In genomic region chr10:68103867-68104255, GRCh38 we compare ENCODE assay signal across 22 cellular contexts. TPM values are rescaled to one million over a fixed set of nuclear protein-coding genes. Genes with fewer than 3 reads are reported as not detected.
"Had no signal": no experiment of that assay in that cellular context is flagged by ENCODE, and none has a peak within 500 bp of the region (broad histone marks: within the 10 kb centered on the region; RNA-seq: fewer than 3 reads in every experiment).

No MANE protein-coding gene starts in this region.

- H3K4me1 Mint-ChIP-seq: activated CD4-positive, alpha-beta memory T cell treated with anti-CD3 and anti-CD28 coated beads, Interleukin-2, amount 10 ng/mL, durations not matched to agents 7 days and 5 days; activated CD4-positive, alpha-beta T cell treated with anti-CD3 and anti-CD28 coated beads for 36 hours; activated naive CD4-positive, alpha-beta T cell treated with anti-CD3 and anti-CD28 coated beads, Interleukin-2, amount 50 U/mL, for 24 hours; memory B cell had no signal

- H3K27ac Mint-ChIP-seq: activated CD4-positive, alpha-beta memory T cell treated with anti-CD3 and anti-CD28 coated beads, Interleukin-2, amount 10 ng/mL, durations not matched to agents 7 days and 5 days; activated CD4-positive, alpha-beta T cell treated with anti-CD3 and anti-CD28 coated beads for 36 hours; activated naive CD4-positive, alpha-beta T cell treated with anti-CD3 and anti-CD28 coated beads, Interleukin-2, amount 50 U/mL, for 24 hours; memory B cell; natural killer cell; stimulated activated naive CD8-positive, alpha-beta T cell treated with anti-CD3 and anti-CD28 coated beads, Interleukin-15, Interleukin-2, amounts not matched to agents 100 ng/mL and 50 ng/mL, for 24 hours; type B pancreatic cell had no signal

- H3K9me3 ChIP-seq: adrenal gland, heart left ventricle, left lung, neutrophil, spleen, suprapubic skin had no signal

- H3K4me1 ChIP-seq: adrenal gland, left lung, spleen, suprapubic skin had no signal

- H3K4me3 ChIP-seq: adrenal gland, cardiac muscle cell, heart left ventricle, left lung, spleen, suprapubic skin had no signal

- ATAC-seq: activated CD4-positive, alpha-beta T cell treated with anti-CD3 and anti-CD28 coated beads for 36 hours; activated T-cell treated with anti-CD3 and anti-CD28 coated beads, Interleukin-2, amount 50 U/mL, for 4 hours; heart left ventricle; left lung; natural killer cell; right cardiac atrium had no signal

- H3K36me3 Mint-ChIP-seq: activated naive CD4-positive, alpha-beta T cell treated with anti-CD3 and anti-CD28 coated beads, Interleukin-2, amount 50 U/mL, for 24 hours; memory B cell; natural killer cell; type B pancreatic cell had no signal

- H3K4me3 Mint-ChIP-seq: activated CD4-positive, alpha-beta memory T cell treated with anti-CD3 and anti-CD28 coated beads, Interleukin-2, amount 10 ng/mL, durations not matched to agents 7 days and 5 days; activated CD4-positive, alpha-beta T cell treated with anti-CD3 and anti-CD28 coated beads for 36 hours; activated naive CD4-positive, alpha-beta T cell treated with anti-CD3 and anti-CD28 coated beads, Interleukin-2, amount 50 U/mL, for 24 hours; activated T-cell treated with anti-CD3 and anti-CD28 coated beads, Interleukin-2, amount 50 U/mL, for 4 hours; memory B cell; natural killer cell; stimulated activated naive CD8-positive, alpha-beta T cell treated with anti-CD3 and anti-CD28 coated beads, Interleukin-15, Interleukin-2, amounts not matched to agents 100 ng/mL and 50 ng/mL, for 24 hours; type B pancreatic cell had no signal

- H3K36me3 ChIP-seq: adrenal gland, cardiac muscle cell, heart left ventricle, left lung, neutrophil, spleen, suprapubic skin, WERI-Rb-1 had no signal

- DNase-seq: activated CD4-positive, alpha-beta memory T cell treated with anti-CD3 and anti-CD28 coated beads, Interleukin-2, amount 10 ng/mL, durations not matched to agents 7 days and 5 days; activated CD4-positive, alpha-beta T cell treated with anti-CD3 and anti-CD28 coated beads for 36 hours; activated effector memory CD4-positive, alpha-beta T cell treated with Interleukin-2 at 50 U/mL for 16 hours; activated T-cell treated with anti-CD3 and anti-CD28 coated beads, Interleukin-2, amount 50 U/mL, for 4 hours; adrenal gland; heart left ventricle; left lung; natural killer cell; right cardiac atrium; spleen; WERI-Rb-1 had no signal

- H3K27me3 Mint-ChIP-seq: activated CD4-positive, alpha-beta memory T cell treated with anti-CD3 and anti-CD28 coated beads, Interleukin-2, amount 10 ng/mL, durations not matched to agents 7 days and 5 days; activated CD4-positive, alpha-beta T cell treated with anti-CD3 and anti-CD28 coated beads for 36 hours; memory B cell; type B pancreatic cell had no signal

- H3K27ac ChIP-seq: adrenal gland, cardiac muscle cell, epithelial cell of prostate, heart left ventricle, left lung, neutrophil, spleen, suprapubic skin, WERI-Rb-1 had no signal

- H3K27me3 ChIP-seq: adrenal gland, cardiac muscle cell, heart left ventricle, left lung, neutrophil, spleen, suprapubic skin had no signal

- H3K9me3 Mint-ChIP-seq: activated CD4-positive, alpha-beta memory T cell treated with anti-CD3 and anti-CD28 coated beads, Interleukin-2, amount 10 ng/mL, durations not matched to agents 7 days and 5 days; activated naive CD4-positive, alpha-beta T cell treated with anti-CD3 and anti-CD28 coated beads, Interleukin-2, amount 50 U/mL, for 24 hours; activated T-cell treated with anti-CD3 and anti-CD28 coated beads, Interleukin-2, amount 50 U/mL, for 4 hours; memory B cell; natural killer cell; stimulated activated naive CD8-positive, alpha-beta T cell treated with anti-CD3 and anti-CD28 coated beads, Interleukin-15, Interleukin-2, amounts not matched to agents 100 ng/mL and 50 ng/mL, for 24 hours; type B pancreatic cell had no signal

RNA-seq across cellular contexts. Expression of gene MYPN, which starts 5.4 kb away (rescaled TPM):
- total RNA-seq: activated CD4-positive, alpha-beta memory T cell treated with anti-CD3 and anti-CD28 coated beads, Interleukin-2, amount 10 ng/mL, durations not matched to agents 7 days and 5 days; activated CD4-positive, alpha-beta T cell treated with anti-CD3 and anti-CD28 coated beads for 36 hours; activated T-cell treated with anti-CD3 and anti-CD28 coated beads, Interleukin-2, amount 50 U/mL, for 4 hours; frontal cortex; mucosa of gallbladder; natural killer cell; T-helper 1 cell treated with Interleukin-12 subunit alpha and Interleukin-12 subunit beta and Interleukin-4 antibody, amounts not matched to agents 30 ng/mL and 1 ng/mL, for 36 hours had no signal
